27 cellular contexts compared by ENCODE assay signal in the genomic region with DNA sequence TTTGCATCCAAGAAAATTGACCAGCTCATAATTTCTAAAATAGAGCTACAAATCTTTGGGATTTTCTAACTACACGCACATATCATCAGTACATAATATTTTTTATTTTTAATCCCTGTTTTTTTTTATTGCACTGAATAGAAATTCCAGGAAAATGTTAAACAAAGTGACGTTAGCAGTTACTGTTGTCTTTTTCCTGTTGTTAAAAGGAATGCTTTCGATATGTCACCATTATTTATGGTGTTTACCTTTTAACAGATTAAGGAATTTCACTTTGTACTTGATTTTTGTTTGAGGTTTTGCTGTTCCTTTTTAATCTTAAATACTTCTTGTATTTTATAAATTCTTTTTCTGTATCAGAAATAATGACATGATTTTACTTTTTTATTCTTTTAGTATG.
DNase-seq lines count a peak whose midpoint lies in the region; ATAC-seq, FAIRE-seq and TF ChIP-seq lines count a peak whose summit lies in the region.
"Had no signal": no experiment of that assay in that cellular context is flagged by ENCODE, and none has a peak within 500 bp of the region (broad histone marks: within the 10 kb centered on the region; RNA-seq: fewer than 3 reads in every experiment).

No MANE protein-coding gene starts in this region.

- H3K36me3 ChIP-seq in hepatocyte (replicated peaks; ENCODE audit: insufficient read depth, low read depth), result no peaks in the 10 kb centered on the region
- H3K36me3 ChIP-seq in smooth muscle cell (ENCODE audit: low read depth), result no peaks in the 10 kb centered on the region
- H3K36me3 ChIP-seq in sigmoid colon, result no peaks in the 10 kb centered on the region
- H3K36me3 ChIP-seq: BLaER1 treated with 17β-estradiol and CSF1 and Interleukin-3, amounts not matched to agents 10 nM and 100 nM had no signal

- no peak for TF ChIP-seq CTCF in hepatocyte (IDR thresholded peaks at IDR 0.05; ENCODE audit: poor library complexity)
- no peak for TF ChIP-seq CTCF in smooth muscle cell (IDR thresholded peaks at IDR 0.05; ENCODE audit: borderline replicate concordance, insufficient read depth, poor library complexity, severe bottlenecking)
- TF ChIP-seq CTCF in sigmoid colon (IDR thresholded peaks at IDR 0.05), result no peak

- no peaks in the 10 kb centered on the region for H4K20me1 ChIP-seq in hepatocyte (ENCODE audit: insufficient read depth, poor library complexity, severe bottlenecking)
- H4K20me1 ChIP-seq in smooth muscle cell (ENCODE audit: low read depth), result no peaks in the 10 kb centered on the region
- H4K20me1 ChIP-seq: BLaER1 treated with 17β-estradiol and CSF1 and Interleukin-3, amounts not matched to agents 10 nM and 100 nM had no signal

- peak; percentile 22 for DNase-seq in M059J (ENCODE audit: low read depth)
- no peak for DNase-seq in hepatocyte (ENCODE audit: low spot score)
- DNase-seq in smooth muscle cell (lab: John Stamatoyannopoulos, UW; ENCODE audit: unreplicated experiment), result no peak
- no peak for DNase-seq in hippocampal formation (lab: John Stamatoyannopoulos, UW)
- DNase-seq in sigmoid colon, result no peak
- DNase-seq: AML-193; CD4-positive, alpha-beta T cell; GDM1; HCEC 1CT; Karpas-422; NCI-H1105 treated with DMSO at 0.1 percent for 48 hours; NCI-H146; NCI-H1930; NCI-H2107; NCI-H446; NCI-H526; NCI-H82; NK-92 treated with Interleukin-12 subunit alpha and Interleukin-12 subunit beta, amount 100 ng/mL, for 24 hours; PC-9; Right ventricle myocardium superior had no signal

- intact Hi-C loops in sigmoid colon (cut with DNase I), result no loop called here

- no peak overlapping the region for H3K9ac ChIP-seq in smooth muscle cell (ENCODE audit: low read depth)
- H3K9ac ChIP-seq: BLaER1 treated with 17β-estradiol and CSF1 and Interleukin-3, amounts not matched to agents 10 nM and 100 nM had no signal

- TF ChIP-seq POLR2A in sigmoid colon (IDR thresholded peaks at IDR 0.05), result no peak

- ATAC-seq in HG03521 (IDR thresholded peaks at IDR 0.05; ENCODE audit: unreplicated experiment), result no peak
- ATAC-seq: GM12878 had no signal

- TF ChIP-seq EP300 in sigmoid colon (IDR thresholded peaks at IDR 0.05), result no peak

- H3K4me1 ChIP-seq in hepatocyte (ENCODE audit: insufficient read depth) (peaks cover 7% of the 10 kb centered on the region), smooth muscle cell (ENCODE audit: low read depth) (no peaks in the 10 kb centered on the region), sigmoid colon (peaks cover 0 to 6% (median 0%) of the 10 kb centered on the region in 4 donors)
- H3K4me1 ChIP-seq: BLaER1 treated with 17β-estradiol and CSF1 and Interleukin-3, amounts not matched to agents 10 nM and 100 nM had no signal

- 48% methylated on average over 3 of the region's 3 CpGs for WGBS in hepatocyte (ENCODE audit: low lambda C conversion rate, missing lambda C conversion rate)
- 88% methylated on average over 3 of the region's 3 CpGs for WGBS in smooth muscle cell (ENCODE audit: low lambda C conversion rate)
- WGBS in sigmoid colon, 2 donors, result 22 to 39% methylated on average over 3 of the region's 3 CpGs

- H3K9me2 ChIP-seq in hepatocyte (replicated peaks; ENCODE audit: insufficient read depth), result no peaks in the 10 kb centered on the region

- H3K27ac ChIP-seq in hepatocyte, result peak overlapping the region; percentile 48
- no peak overlapping the region for H3K27ac ChIP-seq in smooth muscle cell (ENCODE audit: low read depth)
- H3K27ac ChIP-seq in sigmoid colon, result no peak overlapping the region
- H3K27ac ChIP-seq: BLaER1 treated with 17β-estradiol and CSF1 and Interleukin-3, amounts not matched to agents 10 nM and 100 nM; PC-9 had no signal

- H3K9me3 ChIP-seq in hepatocyte (ENCODE audit: low read depth), result no peaks in the 10 kb centered on the region
- no peaks in the 10 kb centered on the region for H3K9me3 ChIP-seq in smooth muscle cell (replicated peaks; ENCODE audit: low read depth)
- H3K9me3 ChIP-seq in sigmoid colon, result no peaks in the 10 kb centered on the region

- H2AFZ ChIP-seq in hepatocyte (peak overlapping the region; percentile 8), smooth muscle cell (ENCODE audit: low read depth) (no peak overlapping the region)
- H2AFZ ChIP-seq: PC-9 had no signal

- H3F3A ChIP-seq in smooth muscle cell (ENCODE audit: low read depth), result no peaks in the 10 kb centered on the region

- H3K4me3 ChIP-seq in hepatocyte (no peak overlapping the region), smooth muscle cell (peak overlapping the region; percentile 13), sigmoid colon (no peak overlapping the region)
- H3K4me3 ChIP-seq: BLaER1 treated with 17β-estradiol and CSF1 and Interleukin-3, amounts not matched to agents 10 nM and 100 nM; GM12878; PC-9 had no signal

- no peaks in the 10 kb centered on the region for H3K27me3 ChIP-seq in hepatocyte
- H3K27me3 ChIP-seq in smooth muscle cell (ENCODE audit: low read depth), result no peaks in the 10 kb centered on the region
- no peaks in the 10 kb centered on the region for H3K27me3 ChIP-seq in sigmoid colon
- H3K27me3 ChIP-seq: BLaER1 treated with 17β-estradiol and CSF1 and Interleukin-3, amounts not matched to agents 10 nM and 100 nM had no signal

- H3K4me2 ChIP-seq in hepatocyte (peak overlapping the region; percentile 56), smooth muscle cell (no peak overlapping the region)
- H3K4me2 ChIP-seq: BLaER1 treated with 17β-estradiol and CSF1 and Interleukin-3, amounts not matched to agents 10 nM and 100 nM; PC-9 had no signal

- no peaks in the 10 kb centered on the region for H3K79me2 ChIP-seq in hepatocyte
- H3K79me2 ChIP-seq in smooth muscle cell (ENCODE audit: low read depth), result no peaks in the 10 kb centered on the region

- peak; percentile 41 for FAIRE-seq in colon (lab: Jason Lieb, UNC)
- FAIRE-seq: A204.1, D721Med, GM12878, H1 had no signal
